16 cellular contexts compared by ENCODE assay signal in the genomic region with DNA sequence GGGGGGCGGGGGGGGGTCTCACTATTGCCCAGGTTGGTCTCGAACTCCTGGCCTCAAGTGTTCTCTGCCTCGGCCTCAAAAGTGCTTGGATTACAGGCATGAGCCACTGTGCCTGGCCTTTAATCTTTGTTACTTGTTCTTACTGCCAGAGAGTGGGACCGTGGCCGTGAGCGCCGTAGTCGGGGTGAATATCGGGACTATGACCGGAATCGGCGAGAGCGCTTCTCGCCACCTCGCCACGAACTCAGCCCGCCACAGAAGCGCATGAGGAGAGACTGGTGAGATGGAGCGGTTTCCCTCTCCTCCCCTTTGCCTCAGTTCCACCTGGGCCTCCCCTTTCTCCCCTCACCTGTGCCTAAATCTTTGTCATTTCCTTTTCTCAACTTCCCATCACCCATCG. TPM values are rescaled to one million over a fixed set of nuclear protein-coding genes. Genes with fewer than 3 reads are reported as not detected.
DNase-seq lines count a peak whose midpoint lies in the region; ATAC-seq and TF ChIP-seq lines count a peak whose summit lies in the region.
"Had no signal": no experiment of that assay in that cellular context is flagged by ENCODE, and none has a peak within 500 bp of the region (broad histone marks: within the 10 kb centered on the region; RNA-seq: fewer than 3 reads in every experiment).

No MANE protein-coding gene starts in this region.

- ATAC-seq in T-helper 17 cell = no peak
- ATAC-seq: GM12878 had no signal

- H3K9me3 ChIP-seq in T-helper 17 cell (ENCODE audit: control insufficient read depth, low read length, poor library complexity, severe bottlenecking) = no peaks in the 10 kb centered on the region

- peaks cover 62% of the 10 kb centered on the region for H3K4me1 Mint-ChIP-seq in activated T-cell treated with anti-CD3 and anti-CD28 coated beads, Interleukin-2, amount 50 U/mL, for 24 hours (ENCODE audit: low read depth)
- H3K4me1 Mint-ChIP-seq in T-helper 17 cell = peaks cover 42% of the 10 kb centered on the region
- H3K4me1 Mint-ChIP-seq in glutamatergic neuron (ENCODE audit: low read depth, unreplicated experiment) = peaks cover 21% of the 10 kb centered on the region

- TF ChIP-seq CTCF in glutamatergic neuron (IDR thresholded peaks at IDR 0.05; ENCODE audit: partially characterized antibody, unreplicated experiment) (no peak), GM20000 (IDR thresholded peaks at IDR 0.05; ENCODE audit: extremely low read depth, missing control alignments) (no peak)

- peak overlapping the region; percentile 35 for H3K27ac ChIP-seq in substantia nigra (ENCODE audit: low read depth, low read length, poor library complexity, severe bottlenecking)
- H3K27ac ChIP-seq: GM23248, KMS-11 had no signal

- H3K27me3 Mint-ChIP-seq in activated T-cell treated with anti-CD3 and anti-CD28 coated beads, Interleukin-2, amount 50 U/mL, for 24 hours = no peaks in the 10 kb centered on the region
- H3K27me3 Mint-ChIP-seq in T-helper 17 cell = no peaks in the 10 kb centered on the region
- H3K27me3 Mint-ChIP-seq in glutamatergic neuron (ENCODE audit: unreplicated experiment) = peaks cover 10% of the 10 kb centered on the region

- no peak overlapping the region for H3K4me3 Mint-ChIP-seq in activated T-cell treated with anti-CD3 and anti-CD28 coated beads, Interleukin-2, amount 50 U/mL, for 24 hours
- H3K4me3 Mint-ChIP-seq in T-helper 17 cell = peak overlapping the region; percentile 21
- H3K4me3 Mint-ChIP-seq in glutamatergic neuron (ENCODE audit: unreplicated experiment) = no peak overlapping the region

- DNase-seq in activated T-cell treated with anti-CD3 and anti-CD28 coated beads, Interleukin-2, amount 50 U/mL, for 24 hours = no peak
- DNase-seq in activated T-cell treated with anti-CD3 and anti-CD28 coated beads, Interleukin-2, amount 50 U/mL, for 1 hour = no peak
- DNase-seq in T-helper 17 cell (no peak), glutamatergic neuron (no peak), substantia nigra (lab: John Stamatoyannopoulos, UW) (no peak), retina (no peak), T-helper 1 cell (no peak), GM20000 (ENCODE audit: low spot score) (no peak)
- DNase-seq: GDM1, GM23248, NCI-H1048, NCI-H1436 treated with DMSO at 0.1 percent for 48 hours, NCI-H2029 treated with DMSO at 0.1 percent for 48 hours, NCI-H748 treated with DMSO at 0.1 percent for 48 hours had no signal

- H3K36me3 Mint-ChIP-seq in activated T-cell treated with anti-CD3 and anti-CD28 coated beads, Interleukin-2, amount 50 U/mL, for 24 hours (ENCODE audit: low read depth) = peaks cover 99% of the 10 kb centered on the region
- H3K36me3 Mint-ChIP-seq in T-helper 17 cell (ENCODE audit: low read depth) (peaks cover 20% of the 10 kb centered on the region), glutamatergic neuron (ENCODE audit: unreplicated experiment) (peaks cover 12% of the 10 kb centered on the region)

- peak overlapping the region; percentile 82 for H3K27ac Mint-ChIP-seq in activated T-cell treated with anti-CD3 and anti-CD28 coated beads, Interleukin-2, amount 50 U/mL, for 24 hours
- H3K27ac Mint-ChIP-seq in T-helper 17 cell (no peak overlapping the region), glutamatergic neuron (ENCODE audit: unreplicated experiment) (peak overlapping the region; percentile 70)

- no peaks in the 10 kb centered on the region for H3K9me3 Mint-ChIP-seq in activated T-cell treated with anti-CD3 and anti-CD28 coated beads, Interleukin-2, amount 50 U/mL, for 24 hours
- peaks cover 15% of the 10 kb centered on the region for H3K9me3 Mint-ChIP-seq in glutamatergic neuron (ENCODE audit: unreplicated experiment)

RNA-seq across cellular contexts. Expression of a gene that starts 6.2 kb away (rescaled TPM):
- total RNA-seq in T-helper 17 cell = 100 to 1,000 TPM; 246 to 255 TPM
- 213 TPM for total RNA-seq in glutamatergic neuron (ENCODE audit: unreplicated experiment)

RNA-seq across cellular contexts. Expression of a gene that starts 8.4 kb away (rescaled TPM):
- total RNA-seq in T-helper 17 cell = 1 to 10 TPM; 1.6 to 2.2 TPM
- 3.2 TPM for total RNA-seq in glutamatergic neuron (ENCODE audit: unreplicated experiment)

RNA-seq across cellular contexts. Expression of a gene that starts 13.9 kb away (rescaled TPM):
- total RNA-seq in T-helper 17 cell (1 to 10 TPM; 8.5 to 9.8 TPM), glutamatergic neuron (ENCODE audit: unreplicated experiment) (13.1 TPM)

RNA-seq across cellular contexts. Expression of a gene that starts 14.6 kb away (rescaled TPM):
- under 1 TPM; 0.21 to 0.25 TPM for total RNA-seq in T-helper 17 cell
- total RNA-seq in glutamatergic neuron (ENCODE audit: unreplicated experiment) = 30.0 TPM
- total RNA-seq: GM23248 had no signal

RNA-seq across cellular contexts. Expression of a gene that starts 28.6 kb away (rescaled TPM):
- total RNA-seq in T-helper 17 cell (10 to 100 TPM; 43.9 to 50.9 TPM), glutamatergic neuron (ENCODE audit: unreplicated experiment) (36.7 TPM)
